Comparison of ENCODE assay signal across 8 cellular contexts in genomic region chr16:720507-720989, GRCh38. TPM values are rescaled to one million over a fixed set of nuclear protein-coding genes. Genes with fewer than 3 reads are reported as not detected.
A peak's percentile ranks its signal among the peaks of the same experiment; 100 is the strongest.
DNase-seq lines count a peak whose midpoint lies in the region; ATAC-seq and TF ChIP-seq lines count a peak whose summit lies in the region.

No MANE protein-coding gene starts in this region.

- in situ Hi-C loops in transverse colon (cut with MboI; ENCODE audit: low pct_ligation_motif_present in 1 of 4, low pct_unique_long_range_greater_than_20kb in 1 of 4, low sequenced_read_pairs in 3 of 4): no loop called here

- H3K27ac ChIP-seq in CD8-positive, alpha-beta T cell (ENCODE audit: low read depth, low read length): peak overlapping the region; percentile 72
- H3K27ac ChIP-seq in mucosa of rectum (ENCODE audit: low read depth in 2 of 2, low read length in 2 of 2) (peak overlapping the region; percentile 87 to 90), transverse colon (peak overlapping the region; percentile 90 to 94 (median 93))

- H3K27me3 Mint-ChIP-seq in CD8-positive, alpha-beta T cell (ENCODE audit: low read depth): no peaks in the 10 kb centered on the region

- H3K36me3 ChIP-seq in CD8-positive, alpha-beta T cell (ENCODE audit: insufficient read depth, low read length): no peaks in the 10 kb centered on the region
- H3K36me3 ChIP-seq in mucosa of rectum (ENCODE audit: control insufficient read depth in 2 of 2, insufficient read depth in 2 of 2, low read length in 2 of 2): no peaks in the 10 kb centered on the region
- H3K36me3 ChIP-seq in transverse colon: no peaks in the 10 kb centered on the region

- WGBS in transverse colon (ENCODE audit: low coverage in 1 of 2), 2 donors: 4% methylated on average over 5 of the region's 37 CpGs; no CpG with 5 or more reads in 1 of the 2 donors

- H3K9me3 ChIP-seq in CD8-positive, alpha-beta T cell (ENCODE audit: low read length): no peaks in the 10 kb centered on the region
- H3K9me3 ChIP-seq in mucosa of rectum (ENCODE audit: control insufficient read depth in 2 of 2, low read length in 2 of 2) (no peaks in the 10 kb centered on the region), transverse colon (no peaks in the 10 kb centered on the region)

- H3K4me1 Mint-ChIP-seq in CD8-positive, alpha-beta T cell (ENCODE audit: low read depth): peaks cover 42% of the 10 kb centered on the region

- H3K9me3 Mint-ChIP-seq in CD8-positive, alpha-beta T cell: no peaks in the 10 kb centered on the region

- H3K4me1 ChIP-seq in CD8-positive, alpha-beta T cell (ENCODE audit: insufficient read depth, low read length): peaks cover 48% of the 10 kb centered on the region
- peaks cover 40 to 42% of the 10 kb centered on the region in 2 donors for H3K4me1 ChIP-seq in mucosa of rectum (ENCODE audit: control insufficient read depth in 2 of 2, insufficient read depth in 2 of 2, low read length in 2 of 2)
- peaks cover 30 to 51% (median 46%) of the 10 kb centered on the region in 4 donors for H3K4me1 ChIP-seq in transverse colon

- intact Hi-C loops in CD8-positive, alpha-beta T cell (cut with DNase I, micrococcal nuclease): loop anchor here in 1 of 2 experiments (2.0 kb wide), 2 partner anchors 20 to 132 kb away; partner anchors contain the start of gene CIAO3
- intact Hi-C loops in transverse colon (cut with DNase I; ENCODE audit: low total_unique reads): no loop called here

- DNase-seq in CD8-positive, alpha-beta T cell: no peak
- peak in 51 of 76 experiments; percentile 17 to 96 (median 49) for DNase-seq in HUDEP-2 (lab: John Stamatoyannopoulos, UW; ENCODE audit: unreplicated experiment in 76 of 76)
- DNase-seq in UCSD-AML1 (lab: John Stamatoyannopoulos, UW; ENCODE audit: unreplicated experiment): peak; percentile 79
- no peak for DNase-seq in epithelial cell of esophagus (ENCODE audit: low read depth)
- peak; percentile 46 for DNase-seq in transverse colon
- DNase-seq in NCI-H69 (lab: John Stamatoyannopoulos, UW): no peak

- peak overlapping the region; percentile 66 to 80 for H3K9ac ChIP-seq in mucosa of rectum (ENCODE audit: low read depth in 1 of 2, low read length in 2 of 2)

- no peaks in the 10 kb centered on the region for H3K27me3 ChIP-seq in CD8-positive, alpha-beta T cell (ENCODE audit: insufficient read depth, low read length)
- H3K27me3 ChIP-seq in mucosa of rectum (ENCODE audit: control insufficient read depth in 2 of 2, insufficient read depth in 2 of 2, low read length in 2 of 2) (peaks cover 10 to 11% of the 10 kb centered on the region in 2 donors), transverse colon (peaks cover 31% of the 10 kb centered on the region)

- no peak for TF ChIP-seq CTCF in CD8-positive, alpha-beta T cell (IDR thresholded peaks at IDR 0.05)
- TF ChIP-seq CTCF in epithelial cell of esophagus (IDR thresholded peaks at IDR 0.05; ENCODE audit: insufficient read depth, low read depth, low read length, missing control alignments) (no peak), transverse colon (IDR thresholded peaks at IDR 0.05) (no peak)

- no peak for TF ChIP-seq POLR2A in transverse colon (IDR thresholded peaks at IDR 0.05)

- CTCF ChIA-PET in CD8-positive, alpha-beta T cell (lab: Charles Lee): interaction anchor here (0.8 to 17.6 kb wide), 8 partner anchors 7 to 66 kb away, joined by 3 to 353 read pairs (median 4); partner anchors contain the start of genes CIAO3 and METRN

- no peak for TF ChIP-seq EP300 in transverse colon (IDR thresholded peaks at IDR 0.05; ENCODE audit: low read depth)

- no peak for ATAC-seq in CD8-positive, alpha-beta T cell
- ATAC-seq in GM19023 (IDR thresholded peaks at IDR 0.05; ENCODE audit: unreplicated experiment): peak; percentile 18

- POLR2A ChIA-PET in CD8-positive, alpha-beta T cell (lab: Charles Lee): interaction anchor here (0.8 to 3.5 kb wide), 11 partner anchors 8 to 67 kb away, joined by 3 to 31 read pairs (median 5); partner anchors contain the start of genes CHTF18, CIAO3, RPUSD1 and WDR24

- no peaks in the 10 kb centered on the region for H3K36me3 Mint-ChIP-seq in CD8-positive, alpha-beta T cell

- H3K4me3 Mint-ChIP-seq in CD8-positive, alpha-beta T cell: peak overlapping the region; percentile 86

- H3K27ac Mint-ChIP-seq in CD8-positive, alpha-beta T cell: peak overlapping the region; percentile 86

- H3K4me3 ChIP-seq in CD8-positive, alpha-beta T cell (ENCODE audit: low read depth, low read length): peak overlapping the region; percentile 86
- H3K4me3 ChIP-seq in epithelial cell of esophagus (ENCODE audit: low read length) (peak overlapping the region; percentile 73), mucosa of rectum (ENCODE audit: low read length in 2 of 2) (peak overlapping the region; percentile 77 to 80), transverse colon (peak overlapping the region; percentile 37 to 83 (median 68))

RNA-seq across cellular contexts. Expression of gene ANTKMT, which starts 0.4 kb away (rescaled TPM):
- total RNA-seq in CD8-positive, alpha-beta T cell: 10 to 100 TPM; 24.7 to 29.6 TPM
- total RNA-seq in transverse colon: 10 to 100 TPM; 19.7 to 53.0 (median 38.2) TPM

RNA-seq across cellular contexts. Expression of gene METRN, which starts 5.6 kb away (rescaled TPM):
- 10 to 100 TPM in 1 of 2 experiments, 1 to 10 TPM in 1; 9.2 to 10.1 TPM for total RNA-seq in CD8-positive, alpha-beta T cell
- 10 to 100 TPM in 3 of 4 donors, 1 to 10 TPM in 1; 4.9 to 47.2 (median 35.2) TPM for total RNA-seq in transverse colon

RNA-seq across cellular contexts. Expression of gene CCDC78, which starts 5.7 kb away (rescaled TPM):
- total RNA-seq in CD8-positive, alpha-beta T cell: 1 to 10 TPM; 3.6 to 5.5 TPM
- 10 to 100 TPM in 1 of 4 donors, 1 to 10 TPM in 1, under 1 TPM in 2; 0.40 to 24.3 (median 0.98) TPM for total RNA-seq in transverse colon

RNA-seq across cellular contexts. Expression of gene HAGHL, which starts 6.4 kb away (rescaled TPM):
- 10 to 100 TPM; 17.5 to 21.8 TPM for total RNA-seq in CD8-positive, alpha-beta T cell
- total RNA-seq in transverse colon: 10 to 100 TPM in 1 of 4 donors, 1 to 10 TPM in 3; 1.2 to 12.3 (median 5.5) TPM

RNA-seq across cellular contexts. Expression of gene FBXL16, which starts 14.9 kb away (rescaled TPM):
- total RNA-seq in CD8-positive, alpha-beta T cell: 1 to 10 TPM; 4.4 to 4.6 TPM
- total RNA-seq in transverse colon: 1 to 10 TPM in 2 of 4 donors, under 1 TPM in 1, not detected in 1; 0.60 to 3.5 (median 1.6) TPM

Comparison
In these comparisons a context has a peak if more than half of its experiments do, and no peak if none do; other contexts are left out.
1. DNase-seq: peak in HUDEP-2 (51 of 76), UCSD-AML1 (single experiment) and transverse colon (single experiment); none in CD8-positive, alpha-beta T cell (0 of 7), epithelial cell of esophagus (single experiment) and NCI-H69 (single experiment).
2. Peak in every context shown above with its lines, with median percentiles within 50 percentile points of each other: H3K27ac ChIP-seq and H3K4me3 ChIP-seq.